25 cellular contexts compared by ENCODE assay signal in the genomic region with DNA sequence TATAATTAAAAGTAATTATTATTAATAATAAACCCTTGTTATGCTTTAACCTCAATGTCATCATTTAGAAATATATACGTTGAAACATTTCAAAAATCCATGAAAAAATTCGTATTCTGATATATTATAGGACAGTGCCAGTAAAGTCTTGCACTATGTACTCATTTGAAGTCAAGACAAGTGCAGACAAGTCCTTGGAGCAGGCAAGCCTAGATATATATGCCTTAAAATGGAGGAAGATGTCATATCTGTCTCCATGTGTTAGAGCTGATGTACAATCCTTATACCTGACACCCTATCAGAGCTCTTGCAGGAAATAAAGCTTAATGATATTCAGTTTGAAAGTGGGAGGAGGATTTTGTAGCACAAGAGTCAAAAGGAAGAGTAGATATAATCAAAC.
"Had no signal": no experiment of that assay in that cellular context is flagged by ENCODE, and none has a peak within 500 bp of the region (broad histone marks: within the 10 kb centered on the region; RNA-seq: fewer than 3 reads in every experiment).

No MANE protein-coding gene starts in this region.

- H3K36me3 ChIP-seq: gastroesophageal sphincter, heart left ventricle, left lung, neural progenitor cell, prostate gland, right atrium auricular region, thyroid gland had no signal

- DNase-seq: dorsolateral prefrontal cortex; effector CD4-positive, alpha-beta T cell; foreskin fibroblast; heart left ventricle; left cardiac atrium; left lung; mesendoderm; midbrain; naive thymus-derived CD4-positive, alpha-beta T cell; stimulated activated CD4-positive, alpha-beta T cell treated with anti-CD3 and anti-CD28 coated beads, Interleukin-12 subunit alpha, Interleukin-12 subunit beta, amount 100 ng/mL, for 4 hours; stimulated activated CD4-positive, alpha-beta T cell treated with anti-CD3 and anti-CD28 coated beads, Interleukin-1b, Interleukin-23, amount 100 ng/mL, for 48 hours; stimulated activated CD4-positive, alpha-beta T cell treated with anti-CD3 and anti-CD28 coated beads, Interleukin-4, amount 100 ng/mL, for 1 hour; stimulated activated CD8-positive, alpha-beta memory T cell treated with anti-CD3 and anti-CD28 coated beads, Interleukin-4, amount 100 ng/mL, for 48 hours; stimulated activated naive CD4-positive, alpha-beta T cell; stimulated activated naive CD8-positive, alpha-beta T cell treated with anti-CD3 and anti-CD28 coated beads, Interleukin-15, amount 100 ng/mL, for 72 hours; thyroid gland; trophoblast cell had no signal

- H3K9me3 ChIP-seq: gastroesophageal sphincter, left lung, prostate gland, right atrium auricular region, thyroid gland had no signal

- H3K4me1 Mint-ChIP-seq: naive thymus-derived CD4-positive, alpha-beta T cell; nephron; neural progenitor cell; stimulated activated naive CD8-positive, alpha-beta T cell treated with anti-CD3 and anti-CD28 coated beads, Interleukin-15, amount 100 ng/mL, for 72 hours had no signal

- H3K4me1 ChIP-seq: gastroesophageal sphincter, heart left ventricle, left lung, neural progenitor cell, prostate gland, right atrium auricular region, thyroid gland had no signal

- H3K27me3 Mint-ChIP-seq: stimulated activated naive CD8-positive, alpha-beta T cell treated with anti-CD3 and anti-CD28 coated beads, Interleukin-15, amount 100 ng/mL, for 72 hours had no signal

- ATAC-seq: gastroesophageal sphincter; heart left ventricle; left cardiac atrium; left lung; naive thymus-derived CD4-positive, alpha-beta T cell; sciatic nerve; stimulated activated naive CD8-positive, alpha-beta T cell treated with anti-CD3 and anti-CD28 coated beads, Interleukin-15, amount 100 ng/mL, for 72 hours had no signal

- H3K36me3 Mint-ChIP-seq: naive thymus-derived CD4-positive, alpha-beta T cell; neural progenitor cell had no signal

- H3K27me3 ChIP-seq: gastroesophageal sphincter, heart left ventricle, hepatocyte, left lung, neural progenitor cell, right atrium auricular region, thyroid gland had no signal

- H3K27ac Mint-ChIP-seq: naive thymus-derived CD4-positive, alpha-beta T cell; nephron; neural progenitor cell; stimulated activated naive CD8-positive, alpha-beta T cell treated with anti-CD3 and anti-CD28 coated beads, Interleukin-15, amount 100 ng/mL, for 72 hours had no signal

- H3K4me3 Mint-ChIP-seq: naive thymus-derived CD4-positive, alpha-beta T cell; nephron; neural progenitor cell; stimulated activated naive CD8-positive, alpha-beta T cell treated with anti-CD3 and anti-CD28 coated beads, Interleukin-15, amount 100 ng/mL, for 72 hours had no signal

- H3K4me3 ChIP-seq: dorsolateral prefrontal cortex, gastroesophageal sphincter, heart left ventricle, hepatocyte, left lung, neural progenitor cell, prostate gland, right atrium auricular region, smooth muscle cell, thyroid gland had no signal

- H3K27ac ChIP-seq: dorsolateral prefrontal cortex, gastroesophageal sphincter, heart left ventricle, hepatocyte, left lung, neural progenitor cell, prostate gland, right atrium auricular region, thyroid gland had no signal

- H3K9ac ChIP-seq: neural progenitor cell had no signal
